In genomic region chr3:6771171-6771570, GRCh38 we compare ENCODE assay signal across 30 cellular contexts.
"Had no signal": no experiment of that assay in that cellular context is flagged by ENCODE, and none has a peak within 500 bp of the region (broad histone marks: within the 10 kb centered on the region; RNA-seq: fewer than 3 reads in every experiment).

No MANE protein-coding gene starts in this region.

- H3K27ac ChIP-seq: adrenal gland, breast epithelium, cardiac muscle cell had no signal

- H3K9me3 Mint-ChIP-seq: activated CD4-positive, alpha-beta T cell treated with anti-CD3 and anti-CD28 coated beads, Interleukin-2, amount 10 ng/mL, durations not matched to agents 24 days and 14 days; activated naive CD4-positive, alpha-beta T cell treated with anti-CD3 and anti-CD28 coated beads, Interleukin-2, amount 50 U/mL, for 24 hours had no signal

- H3K4me1 Mint-ChIP-seq: activated CD4-positive, alpha-beta T cell treated with anti-CD3 and anti-CD28 coated beads for 36 hours; activated CD4-positive, alpha-beta T cell treated with anti-CD3 and anti-CD28 coated beads, Interleukin-2, amount 10 ng/mL, durations not matched to agents 24 days and 14 days; activated CD8-positive, alpha-beta memory T cell treated with anti-CD3 and anti-CD28 coated beads, Interleukin-2, amount 10 ng/mL, durations not matched to agents 7 days and 5 days; activated naive CD4-positive, alpha-beta T cell treated with anti-CD3 and anti-CD28 coated beads, Interleukin-2, amount 50 U/mL, for 24 hours; activated naive CD8-positive, alpha-beta T cell treated with anti-CD3 and anti-CD28 coated beads for 36 hours; activated naive CD8-positive, alpha-beta T cell treated with anti-CD3 and anti-CD28 coated beads, Interleukin-2, amount 50 U/mL, for 24 hours had no signal

- H3K4me1 ChIP-seq: adrenal gland, breast epithelium, colonic mucosa had no signal

- H3K27me3 ChIP-seq: adrenal gland, breast epithelium, cardiac muscle cell, colonic mucosa had no signal

- H3K36me3 ChIP-seq: adrenal gland, breast epithelium, cardiac muscle cell, colonic mucosa had no signal

- H3K27me3 Mint-ChIP-seq: activated CD4-positive, alpha-beta memory T cell treated with anti-CD3 and anti-CD28 coated beads for 36 hours; activated CD4-positive, alpha-beta T cell treated with anti-CD3 and anti-CD28 coated beads for 36 hours; activated CD4-positive, alpha-beta T cell treated with anti-CD3 and anti-CD28 coated beads, Interleukin-2, amount 10 ng/mL, durations not matched to agents 24 days and 14 days; activated CD8-positive, alpha-beta memory T cell treated with anti-CD3 and anti-CD28 coated beads, Interleukin-2, amount 10 ng/mL, durations not matched to agents 7 days and 5 days; activated naive CD4-positive, alpha-beta T cell treated with anti-CD3 and anti-CD28 coated beads, Interleukin-2, amount 50 U/mL, for 24 hours; activated naive CD8-positive, alpha-beta T cell treated with anti-CD3 and anti-CD28 coated beads for 36 hours; activated naive CD8-positive, alpha-beta T cell treated with anti-CD3 and anti-CD28 coated beads, Interleukin-2, amount 50 U/mL, for 24 hours; brain had no signal

- DNase-seq: activated CD4-positive, alpha-beta memory T cell treated with anti-CD3 and anti-CD28 coated beads for 36 hours; activated CD4-positive, alpha-beta T cell treated with anti-CD3 and anti-CD28 coated beads for 36 hours; activated CD4-positive, alpha-beta T cell treated with anti-CD3 and anti-CD28 coated beads, Interleukin-2, amount 10 ng/mL, durations not matched to agents 24 days and 14 days; activated CD4-positive, CD25-positive, alpha-beta regulatory T cell; activated CD4-positive, CD25-positive, alpha-beta regulatory T cell treated with anti-CD3 and anti-CD28 coated beads, Interleukin-2, amount 50 U/mL, for 72 hours; activated CD8-positive, alpha-beta memory T cell treated with anti-CD3 and anti-CD28 coated beads, Interleukin-2, amount 10 ng/mL, durations not matched to agents 7 days and 5 days; activated CD8-positive, alpha-beta memory T cell treated with anti-CD3 and anti-CD28 coated beads, Interleukin-2, amount 50 U/mL, for 4 hours; activated CD8-positive, alpha-beta T cell treated with anti-CD3 and anti-CD28 coated beads, Interleukin-2, amount 10 ng/mL, durations not matched to agents 7 days and 5 days; activated effector memory CD4-positive, alpha-beta T cell treated with anti-CD3 and anti-CD28 coated beads, Interleukin-2, amount 50 U/mL, for 16 hours; activated naive CD4-positive, alpha-beta T cell treated with anti-CD3 and anti-CD28 coated beads for 36 hours; activated naive CD8-positive, alpha-beta T cell treated with anti-CD3 and anti-CD28 coated beads for 36 hours; activated naive CD8-positive, alpha-beta T cell treated with anti-CD3 and anti-CD28 coated beads, Interleukin-2, amount 50 U/mL, for 24 hours; activated T-cell treated with anti-CD3 and anti-CD28 coated beads, Interleukin-2, amount 50 U/mL, for 1 hour; activated T-cell treated with anti-CD3 and anti-CD28 coated beads, Interleukin-2, amount 50 U/mL, for 48 hours; adrenal gland; amygdala; aorta; central memory CD4-positive, alpha-beta T cell; cerebellar nuclear complex; colonic mucosa; effector CD8-positive, alpha-beta T cell; foreskin fibroblast; head of caudate nucleus; T-helper 2 cell had no signal

- H3K36me3 Mint-ChIP-seq: activated CD4-positive, alpha-beta memory T cell treated with anti-CD3 and anti-CD28 coated beads for 36 hours; activated CD8-positive, alpha-beta memory T cell treated with anti-CD3 and anti-CD28 coated beads, Interleukin-2, amount 10 ng/mL, durations not matched to agents 7 days and 5 days; activated naive CD4-positive, alpha-beta T cell treated with anti-CD3 and anti-CD28 coated beads, Interleukin-2, amount 50 U/mL, for 24 hours; activated naive CD8-positive, alpha-beta T cell treated with anti-CD3 and anti-CD28 coated beads for 36 hours; brain had no signal

- H3K4me3 Mint-ChIP-seq: activated CD4-positive, alpha-beta memory T cell treated with anti-CD3 and anti-CD28 coated beads for 36 hours; activated CD4-positive, alpha-beta T cell treated with anti-CD3 and anti-CD28 coated beads for 36 hours; activated CD4-positive, alpha-beta T cell treated with anti-CD3 and anti-CD28 coated beads, Interleukin-2, amount 10 ng/mL, durations not matched to agents 24 days and 14 days; activated CD8-positive, alpha-beta memory T cell treated with anti-CD3 and anti-CD28 coated beads, Interleukin-2, amount 10 ng/mL, durations not matched to agents 7 days and 5 days; activated CD8-positive, alpha-beta T cell treated with anti-CD3 and anti-CD28 coated beads, Interleukin-2, amount 10 ng/mL, durations not matched to agents 7 days and 5 days; activated naive CD4-positive, alpha-beta T cell treated with anti-CD3 and anti-CD28 coated beads for 36 hours; activated naive CD4-positive, alpha-beta T cell treated with anti-CD3 and anti-CD28 coated beads, Interleukin-2, amount 50 U/mL, for 24 hours; activated naive CD8-positive, alpha-beta T cell treated with anti-CD3 and anti-CD28 coated beads for 36 hours; activated naive CD8-positive, alpha-beta T cell treated with anti-CD3 and anti-CD28 coated beads, Interleukin-2, amount 50 U/mL, for 24 hours; activated T-helper 1 cell treated with anti-CD3 and anti-CD28 coated beads, Interleukin-12 subunit alpha, Interleukin-12 subunit beta, Interleukin-2, Interleukin-4 antibody, amounts not matched to agents 30 ng/mL and 10 ng/mL and 1 ng/mL, durations not matched to agents 14 hours and 24 hours and 36 hours had no signal

- H3K9me3 ChIP-seq: adrenal gland, breast epithelium, colonic mucosa had no signal

- H3K4me3 ChIP-seq: adrenal gland, breast epithelium, cardiac muscle cell had no signal

- H3K27ac Mint-ChIP-seq: activated CD4-positive, alpha-beta memory T cell treated with anti-CD3 and anti-CD28 coated beads for 36 hours; activated CD4-positive, alpha-beta T cell treated with anti-CD3 and anti-CD28 coated beads for 36 hours; activated CD4-positive, alpha-beta T cell treated with anti-CD3 and anti-CD28 coated beads, Interleukin-2, amount 10 ng/mL, durations not matched to agents 24 days and 14 days; activated CD8-positive, alpha-beta memory T cell treated with anti-CD3 and anti-CD28 coated beads, Interleukin-2, amount 10 ng/mL, durations not matched to agents 7 days and 5 days; activated naive CD4-positive, alpha-beta T cell treated with anti-CD3 and anti-CD28 coated beads for 36 hours; activated naive CD4-positive, alpha-beta T cell treated with anti-CD3 and anti-CD28 coated beads, Interleukin-2, amount 50 U/mL, for 24 hours; activated naive CD8-positive, alpha-beta T cell treated with anti-CD3 and anti-CD28 coated beads for 36 hours; activated naive CD8-positive, alpha-beta T cell treated with anti-CD3 and anti-CD28 coated beads, Interleukin-2, amount 50 U/mL, for 24 hours; activated T-helper 1 cell treated with anti-CD3 and anti-CD28 coated beads, Interleukin-12 subunit alpha, Interleukin-12 subunit beta, Interleukin-2, Interleukin-4 antibody, amounts not matched to agents 30 ng/mL and 10 ng/mL and 1 ng/mL, durations not matched to agents 14 hours and 24 hours and 36 hours; activated T-helper 2 cell treated with anti-CD3 and anti-CD28 coated beads, Interferon-gamma antibody, Interleukin-2, Interleukin-4, amounts not matched to agents 10 μg/mL and 5 μg/mL and 100 μg/mL, durations not matched to agents 14 hours and 24 hours and 36 hours had no signal
